In the genomic region with DNA sequence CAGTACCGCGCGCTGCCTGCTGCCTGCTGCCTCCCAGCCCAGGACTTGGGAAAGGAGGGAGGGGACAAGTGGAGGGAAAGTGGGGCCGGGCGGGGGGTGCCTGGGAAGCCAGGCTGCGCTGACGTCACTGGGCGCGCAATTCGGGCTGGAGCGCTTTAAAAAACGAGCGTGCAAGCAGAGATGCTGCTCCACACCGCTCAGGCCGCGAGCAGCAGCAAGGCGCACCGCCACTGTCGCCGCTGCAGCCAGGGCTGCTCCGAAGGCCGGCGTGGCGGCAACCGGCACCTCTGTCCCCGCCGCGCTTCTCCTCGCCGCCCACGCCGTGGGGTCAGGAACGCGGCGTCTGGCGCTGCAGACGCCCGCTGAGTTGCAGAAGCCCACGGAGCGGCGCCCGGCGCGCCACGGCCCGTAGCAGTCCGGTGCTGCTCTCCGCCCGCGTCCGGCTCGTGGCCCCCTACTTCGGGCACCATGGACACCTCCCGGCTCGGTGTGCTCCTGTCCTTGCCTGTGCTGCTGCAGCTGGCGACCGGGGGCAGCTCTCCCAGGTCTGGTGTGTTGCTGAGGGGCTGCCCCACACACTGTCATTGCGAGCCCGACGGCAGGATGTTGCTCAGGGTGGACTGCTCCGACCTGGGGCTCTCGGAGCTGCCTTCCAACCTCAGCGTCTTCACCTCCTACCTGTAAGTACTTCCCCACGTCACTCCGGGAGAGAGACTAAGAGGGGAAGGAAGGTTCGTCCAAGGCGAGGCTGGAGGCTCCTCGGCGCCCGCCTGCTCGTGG, we compare ENCODE assay signal across 2 cellular contexts.
TF ChIP-seq lines count a peak whose summit lies in the region.

A gene with protein sequence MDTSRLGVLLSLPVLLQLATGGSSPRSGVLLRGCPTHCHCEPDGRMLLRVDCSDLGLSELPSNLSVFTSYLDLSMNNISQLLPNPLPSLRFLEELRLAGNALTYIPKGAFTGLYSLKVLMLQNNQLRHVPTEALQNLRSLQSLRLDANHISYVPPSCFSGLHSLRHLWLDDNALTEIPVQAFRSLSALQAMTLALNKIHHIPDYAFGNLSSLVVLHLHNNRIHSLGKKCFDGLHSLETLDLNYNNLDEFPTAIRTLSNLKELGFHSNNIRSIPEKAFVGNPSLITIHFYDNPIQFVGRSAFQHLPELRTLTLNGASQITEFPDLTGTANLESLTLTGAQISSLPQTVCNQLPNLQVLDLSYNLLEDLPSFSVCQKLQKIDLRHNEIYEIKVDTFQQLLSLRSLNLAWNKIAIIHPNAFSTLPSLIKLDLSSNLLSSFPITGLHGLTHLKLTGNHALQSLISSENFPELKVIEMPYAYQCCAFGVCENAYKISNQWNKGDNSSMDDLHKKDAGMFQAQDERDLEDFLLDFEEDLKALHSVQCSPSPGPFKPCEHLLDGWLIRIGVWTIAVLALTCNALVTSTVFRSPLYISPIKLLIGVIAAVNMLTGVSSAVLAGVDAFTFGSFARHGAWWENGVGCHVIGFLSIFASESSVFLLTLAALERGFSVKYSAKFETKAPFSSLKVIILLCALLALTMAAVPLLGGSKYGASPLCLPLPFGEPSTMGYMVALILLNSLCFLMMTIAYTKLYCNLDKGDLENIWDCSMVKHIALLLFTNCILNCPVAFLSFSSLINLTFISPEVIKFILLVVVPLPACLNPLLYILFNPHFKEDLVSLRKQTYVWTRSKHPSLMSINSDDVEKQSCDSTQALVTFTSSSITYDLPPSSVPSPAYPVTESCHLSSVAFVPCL (plus strand): TSS at position 186 of the 780 bp plus-strand sequence. CDS start 283 bp downstream, at position 469.

TF ChIP-seq in HEK293, 187 proteins besides CTCF, POLR2A, EP300 and RAD21 (continued from another document and continues in another):
- TF ChIP-seq, protein P1, sequence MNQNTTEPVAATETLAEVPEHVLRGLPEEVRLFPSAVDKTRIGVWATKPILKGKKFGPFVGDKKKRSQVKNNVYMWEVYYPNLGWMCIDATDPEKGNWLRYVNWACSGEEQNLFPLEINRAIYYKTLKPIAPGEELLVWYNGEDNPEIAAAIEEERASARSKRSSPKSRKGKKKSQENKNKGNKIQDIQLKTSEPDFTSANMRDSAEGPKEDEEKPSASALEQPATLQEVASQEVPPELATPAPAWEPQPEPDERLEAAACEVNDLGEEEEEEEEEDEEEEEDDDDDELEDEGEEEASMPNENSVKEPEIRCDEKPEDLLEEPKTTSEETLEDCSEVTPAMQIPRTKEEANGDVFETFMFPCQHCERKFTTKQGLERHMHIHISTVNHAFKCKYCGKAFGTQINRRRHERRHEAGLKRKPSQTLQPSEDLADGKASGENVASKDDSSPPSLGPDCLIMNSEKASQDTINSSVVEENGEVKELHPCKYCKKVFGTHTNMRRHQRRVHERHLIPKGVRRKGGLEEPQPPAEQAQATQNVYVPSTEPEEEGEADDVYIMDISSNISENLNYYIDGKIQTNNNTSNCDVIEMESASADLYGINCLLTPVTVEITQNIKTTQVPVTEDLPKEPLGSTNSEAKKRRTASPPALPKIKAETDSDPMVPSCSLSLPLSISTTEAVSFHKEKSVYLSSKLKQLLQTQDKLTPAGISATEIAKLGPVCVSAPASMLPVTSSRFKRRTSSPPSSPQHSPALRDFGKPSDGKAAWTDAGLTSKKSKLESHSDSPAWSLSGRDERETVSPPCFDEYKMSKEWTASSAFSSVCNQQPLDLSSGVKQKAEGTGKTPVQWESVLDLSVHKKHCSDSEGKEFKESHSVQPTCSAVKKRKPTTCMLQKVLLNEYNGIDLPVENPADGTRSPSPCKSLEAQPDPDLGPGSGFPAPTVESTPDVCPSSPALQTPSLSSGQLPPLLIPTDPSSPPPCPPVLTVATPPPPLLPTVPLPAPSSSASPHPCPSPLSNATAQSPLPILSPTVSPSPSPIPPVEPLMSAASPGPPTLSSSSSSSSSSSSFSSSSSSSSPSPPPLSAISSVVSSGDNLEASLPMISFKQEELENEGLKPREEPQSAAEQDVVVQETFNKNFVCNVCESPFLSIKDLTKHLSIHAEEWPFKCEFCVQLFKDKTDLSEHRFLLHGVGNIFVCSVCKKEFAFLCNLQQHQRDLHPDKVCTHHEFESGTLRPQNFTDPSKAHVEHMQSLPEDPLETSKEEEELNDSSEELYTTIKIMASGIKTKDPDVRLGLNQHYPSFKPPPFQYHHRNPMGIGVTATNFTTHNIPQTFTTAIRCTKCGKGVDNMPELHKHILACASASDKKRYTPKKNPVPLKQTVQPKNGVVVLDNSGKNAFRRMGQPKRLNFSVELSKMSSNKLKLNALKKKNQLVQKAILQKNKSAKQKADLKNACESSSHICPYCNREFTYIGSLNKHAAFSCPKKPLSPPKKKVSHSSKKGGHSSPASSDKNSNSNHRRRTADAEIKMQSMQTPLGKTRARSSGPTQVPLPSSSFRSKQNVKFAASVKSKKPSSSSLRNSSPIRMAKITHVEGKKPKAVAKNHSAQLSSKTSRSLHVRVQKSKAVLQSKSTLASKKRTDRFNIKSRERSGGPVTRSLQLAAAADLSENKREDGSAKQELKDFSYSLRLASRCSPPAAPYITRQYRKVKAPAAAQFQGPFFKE (tag by site-specific recombination; IDR thresholded peaks at IDR 0.05; ENCODE audit: borderline replicate concordance) = no peak; the same call in 1 of the 2 replicates
- no peak for TF ChIP-seq ZNF664 (tag by site-specific recombination; IDR thresholded peaks at IDR 0.05)
- no peak for TF ChIP-seq ZNF529 (tag by site-specific recombination; IDR thresholded peaks at IDR 0.05; ENCODE audit: insufficient replicate concordance)
- TF ChIP-seq, protein P2, sequence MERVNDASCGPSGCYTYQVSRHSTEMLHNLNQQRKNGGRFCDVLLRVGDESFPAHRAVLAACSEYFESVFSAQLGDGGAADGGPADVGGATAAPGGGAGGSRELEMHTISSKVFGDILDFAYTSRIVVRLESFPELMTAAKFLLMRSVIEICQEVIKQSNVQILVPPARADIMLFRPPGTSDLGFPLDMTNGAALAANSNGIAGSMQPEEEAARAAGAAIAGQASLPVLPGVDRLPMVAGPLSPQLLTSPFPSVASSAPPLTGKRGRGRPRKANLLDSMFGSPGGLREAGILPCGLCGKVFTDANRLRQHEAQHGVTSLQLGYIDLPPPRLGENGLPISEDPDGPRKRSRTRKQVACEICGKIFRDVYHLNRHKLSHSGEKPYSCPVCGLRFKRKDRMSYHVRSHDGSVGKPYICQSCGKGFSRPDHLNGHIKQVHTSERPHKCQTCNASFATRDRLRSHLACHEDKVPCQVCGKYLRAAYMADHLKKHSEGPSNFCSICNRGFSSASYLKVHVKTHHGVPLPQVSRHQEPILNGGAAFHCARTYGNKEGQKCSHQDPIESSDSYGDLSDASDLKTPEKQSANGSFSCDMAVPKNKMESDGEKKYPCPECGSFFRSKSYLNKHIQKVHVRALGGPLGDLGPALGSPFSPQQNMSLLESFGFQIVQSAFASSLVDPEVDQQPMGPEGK (tag by site-specific recombination; IDR thresholded peaks at IDR 0.05) = peak; percentile 96
- TF ChIP-seq GLIS2 (tag by site-specific recombination; IDR thresholded peaks at IDR 0.05) = peak; percentile 80
- TF ChIP-seq ZNF10 (tag by site-specific recombination; IDR thresholded peaks at IDR 0.05) = no peak
- TF ChIP-seq, protein P3, sequence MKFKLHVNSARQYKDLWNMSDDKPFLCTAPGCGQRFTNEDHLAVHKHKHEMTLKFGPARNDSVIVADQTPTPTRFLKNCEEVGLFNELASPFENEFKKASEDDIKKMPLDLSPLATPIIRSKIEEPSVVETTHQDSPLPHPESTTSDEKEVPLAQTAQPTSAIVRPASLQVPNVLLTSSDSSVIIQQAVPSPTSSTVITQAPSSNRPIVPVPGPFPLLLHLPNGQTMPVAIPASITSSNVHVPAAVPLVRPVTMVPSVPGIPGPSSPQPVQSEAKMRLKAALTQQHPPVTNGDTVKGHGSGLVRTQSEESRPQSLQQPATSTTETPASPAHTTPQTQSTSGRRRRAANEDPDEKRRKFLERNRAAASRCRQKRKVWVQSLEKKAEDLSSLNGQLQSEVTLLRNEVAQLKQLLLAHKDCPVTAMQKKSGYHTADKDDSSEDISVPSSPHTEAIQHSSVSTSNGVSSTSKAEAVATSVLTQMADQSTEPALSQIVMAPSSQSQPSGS (tag by site-specific recombination; IDR thresholded peaks at IDR 0.05; ENCODE audit: low read depth) = peak; percentile 95
- TF ChIP-seq ZNF112 (tag by site-specific recombination; IDR thresholded peaks at IDR 0.05) = no peak
- TF ChIP-seq IKZF3 (tag by site-specific recombination; IDR thresholded peaks at IDR 0.05) = peak; percentile 97
- TF ChIP-seq ZBTB7A (tag by site-specific recombination; IDR thresholded peaks at IDR 0.05; ENCODE audit: low read depth) = no peak

TF ChIP-seq in HepG2, 621 proteins besides CTCF, POLR2A, EP300 and RAD21 (continued from another document and continues in another):
- TF ChIP-seq, protein P3 (CRISPR knock-in tag; IDR thresholded peaks at IDR 0.05) = peak; percentile 56; the same call in 1 of the 2 replicates
- no peak; the same call in 1 of the 2 replicates for TF ChIP-seq NR2F2 (IDR thresholded peaks at IDR 0.05; ENCODE audit: borderline replicate concordance, low read depth)
- peak; percentile 99 for TF ChIP-seq AGO2 (optimal IDR thresholded peaks at IDR 0.05; ENCODE audit: low read depth, low read length)
- TF ChIP-seq FOXM1 (CRISPR knock-in tag; IDR thresholded peaks at IDR 0.05) = no peak
- TF ChIP-seq ZNF83 (CRISPR knock-in tag; IDR thresholded peaks at IDR 0.05; ENCODE audit: borderline replicate concordance) = peak; percentile 18; the same call in 1 of the 2 replicates
- no peak for TF ChIP-seq CBX5 (CRISPR knock-in tag; IDR thresholded peaks at IDR 0.05; ENCODE audit: borderline replicate concordance)
- no peak for TF ChIP-seq ADNP (CRISPR knock-in tag; IDR thresholded peaks at IDR 0.05)
- TF ChIP-seq ETV5 (CRISPR knock-in tag; IDR thresholded peaks at IDR 0.05; ENCODE audit: borderline replicate concordance) = no peak
- TF ChIP-seq SIX1 (CRISPR knock-in tag; IDR thresholded peaks at IDR 0.05; ENCODE audit: borderline replicate concordance) = no peak
- TF ChIP-seq FOXC1 (CRISPR knock-in tag; IDR thresholded peaks at IDR 0.05; ENCODE audit: borderline replicate concordance) = no peak
- TF ChIP-seq NFIC (IDR thresholded peaks at IDR 0.05; ENCODE audit: low read length) = no peak
- TF ChIP-seq, protein P4, sequence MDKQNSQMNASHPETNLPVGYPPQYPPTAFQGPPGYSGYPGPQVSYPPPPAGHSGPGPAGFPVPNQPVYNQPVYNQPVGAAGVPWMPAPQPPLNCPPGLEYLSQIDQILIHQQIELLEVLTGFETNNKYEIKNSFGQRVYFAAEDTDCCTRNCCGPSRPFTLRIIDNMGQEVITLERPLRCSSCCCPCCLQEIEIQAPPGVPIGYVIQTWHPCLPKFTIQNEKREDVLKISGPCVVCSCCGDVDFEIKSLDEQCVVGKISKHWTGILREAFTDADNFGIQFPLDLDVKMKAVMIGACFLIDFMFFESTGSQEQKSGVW (CRISPR knock-in tag; IDR thresholded peaks at IDR 0.05; ENCODE audit: borderline replicate concordance) = no peak
- TF ChIP-seq ZNF432 (CRISPR knock-in tag; IDR thresholded peaks at IDR 0.05; ENCODE audit: borderline replicate concordance) = no peak
- TF ChIP-seq, protein P5, sequence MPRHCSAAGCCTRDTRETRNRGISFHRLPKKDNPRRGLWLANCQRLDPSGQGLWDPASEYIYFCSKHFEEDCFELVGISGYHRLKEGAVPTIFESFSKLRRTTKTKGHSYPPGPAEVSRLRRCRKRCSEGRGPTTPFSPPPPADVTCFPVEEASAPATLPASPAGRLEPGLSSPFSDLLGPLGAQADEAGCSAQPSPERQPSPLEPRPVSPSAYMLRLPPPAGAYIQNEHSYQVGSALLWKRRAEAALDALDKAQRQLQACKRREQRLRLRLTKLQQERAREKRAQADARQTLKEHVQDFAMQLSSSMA (CRISPR knock-in tag; IDR thresholded peaks at IDR 0.05) = no peak
- TF ChIP-seq PAF1 (CRISPR knock-in tag; IDR thresholded peaks at IDR 0.05) = no peak
- no peak for TF ChIP-seq ZNF510 (CRISPR knock-in tag; IDR thresholded peaks at IDR 0.05; ENCODE audit: low read depth)
- TF ChIP-seq, protein P6, sequence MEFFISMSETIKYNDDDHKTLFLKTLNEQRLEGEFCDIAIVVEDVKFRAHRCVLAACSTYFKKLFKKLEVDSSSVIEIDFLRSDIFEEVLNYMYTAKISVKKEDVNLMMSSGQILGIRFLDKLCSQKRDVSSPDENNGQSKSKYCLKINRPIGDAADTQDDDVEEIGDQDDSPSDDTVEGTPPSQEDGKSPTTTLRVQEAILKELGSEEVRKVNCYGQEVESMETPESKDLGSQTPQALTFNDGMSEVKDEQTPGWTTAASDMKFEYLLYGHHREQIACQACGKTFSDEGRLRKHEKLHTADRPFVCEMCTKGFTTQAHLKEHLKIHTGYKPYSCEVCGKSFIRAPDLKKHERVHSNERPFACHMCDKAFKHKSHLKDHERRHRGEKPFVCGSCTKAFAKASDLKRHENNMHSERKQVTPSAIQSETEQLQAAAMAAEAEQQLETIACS (CRISPR knock-in tag; IDR thresholded peaks at IDR 0.05) = no peak; the same call in 1 of the 2 replicates
- TF ChIP-seq ZNF598 (CRISPR knock-in tag; IDR thresholded peaks at IDR 0.05; ENCODE audit: borderline replicate concordance) = no peak
- no peak for TF ChIP-seq SMYD3 (CRISPR knock-in tag; IDR thresholded peaks at IDR 0.05)
- TF ChIP-seq, protein P7, sequence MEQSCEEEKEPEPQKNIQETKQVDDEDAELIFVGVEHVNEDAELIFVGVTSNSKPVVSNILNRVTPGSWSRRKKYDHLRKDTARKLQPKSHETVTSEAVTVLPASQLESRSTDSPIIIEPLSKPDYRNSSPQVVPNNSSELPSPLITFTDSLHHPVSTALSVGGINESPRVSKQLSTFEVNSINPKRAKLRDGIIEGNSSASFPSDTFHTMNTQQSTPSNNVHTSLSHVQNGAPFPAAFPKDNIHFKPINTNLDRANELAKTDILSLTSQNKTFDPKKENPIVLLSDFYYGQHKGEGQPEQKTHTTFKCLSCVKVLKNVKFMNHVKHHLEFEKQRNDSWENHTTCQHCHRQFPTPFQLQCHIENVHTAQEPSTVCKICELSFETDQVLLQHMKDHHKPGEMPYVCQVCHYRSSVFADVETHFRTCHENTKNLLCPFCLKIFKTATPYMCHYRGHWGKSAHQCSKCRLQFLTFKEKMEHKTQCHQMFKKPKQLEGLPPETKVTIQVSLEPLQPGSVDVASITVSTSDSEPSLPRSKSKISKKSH (CRISPR knock-in tag; IDR thresholded peaks at IDR 0.05; ENCODE audit: borderline replicate concordance) = no peak
- TF ChIP-seq, protein P8, sequence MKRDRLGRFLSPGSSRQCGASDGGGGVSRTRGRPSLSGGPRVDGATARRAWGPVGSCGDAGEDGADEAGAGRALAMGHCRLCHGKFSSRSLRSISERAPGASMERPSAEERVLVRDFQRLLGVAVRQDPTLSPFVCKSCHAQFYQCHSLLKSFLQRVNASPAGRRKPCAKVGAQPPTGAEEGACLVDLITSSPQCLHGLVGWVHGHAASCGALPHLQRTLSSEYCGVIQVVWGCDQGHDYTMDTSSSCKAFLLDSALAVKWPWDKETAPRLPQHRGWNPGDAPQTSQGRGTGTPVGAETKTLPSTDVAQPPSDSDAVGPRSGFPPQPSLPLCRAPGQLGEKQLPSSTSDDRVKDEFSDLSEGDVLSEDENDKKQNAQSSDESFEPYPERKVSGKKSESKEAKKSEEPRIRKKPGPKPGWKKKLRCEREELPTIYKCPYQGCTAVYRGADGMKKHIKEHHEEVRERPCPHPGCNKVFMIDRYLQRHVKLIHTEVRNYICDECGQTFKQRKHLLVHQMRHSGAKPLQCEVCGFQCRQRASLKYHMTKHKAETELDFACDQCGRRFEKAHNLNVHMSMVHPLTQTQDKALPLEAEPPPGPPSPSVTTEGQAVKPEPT (CRISPR knock-in tag; IDR thresholded peaks at IDR 0.05; ENCODE audit: low read depth) = no peak
